In the genomic region with DNA sequence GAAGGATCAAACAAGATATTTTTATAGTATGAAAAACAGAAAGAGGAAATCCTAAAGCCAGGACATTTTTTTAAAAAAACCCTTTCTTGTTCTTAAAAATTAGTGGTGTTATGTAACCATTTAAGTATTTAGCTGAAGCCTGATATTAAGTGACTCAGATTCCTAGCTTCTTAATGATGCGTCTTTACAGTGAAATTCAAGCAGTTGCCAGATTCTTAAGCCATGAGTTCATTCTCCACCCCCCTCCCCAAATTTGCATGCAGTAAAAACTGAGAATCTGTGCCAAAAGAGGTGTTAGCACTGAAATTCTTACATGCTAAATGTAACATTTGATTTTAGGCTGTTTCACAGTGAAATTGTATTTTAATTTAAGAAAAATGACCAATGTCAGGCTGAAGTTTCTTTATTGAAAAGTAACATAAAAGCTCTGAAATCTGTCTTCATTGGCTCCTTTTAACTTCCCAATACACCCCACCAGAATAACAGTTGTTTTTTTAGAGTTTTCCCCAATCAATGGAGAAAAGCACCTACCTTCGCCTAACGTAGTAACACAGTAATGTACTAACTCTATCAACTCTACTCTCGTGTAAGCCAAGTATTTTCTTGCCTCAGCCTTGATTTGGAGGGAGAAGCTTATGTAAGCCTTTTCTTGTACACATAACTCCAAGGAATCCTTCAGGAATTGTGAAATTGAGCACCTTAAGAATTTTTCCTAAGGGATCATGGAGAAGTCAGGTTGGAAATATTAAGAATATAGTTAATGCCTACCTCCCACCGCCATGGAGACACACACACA, we compare ENCODE assay signal across 13 cellular contexts.
DNase-seq lines count a peak whose midpoint lies in the region; ATAC-seq and TF ChIP-seq lines count a peak whose summit lies in the region.
"Had no signal": no experiment of that assay in that cellular context is flagged by ENCODE, and none has a peak within 500 bp of the region (broad histone marks: within the 10 kb centered on the region; RNA-seq: fewer than 3 reads in every experiment).

No MANE protein-coding gene starts in this region.

- no peak overlapping the region for H3K4me3 Mint-ChIP-seq in immature natural killer cell
- H3K4me3 Mint-ChIP-seq in naive thymus-derived CD8-positive, alpha-beta T cell, result no peak overlapping the region
- H3K4me3 Mint-ChIP-seq: activated naive CD8-positive, alpha-beta T cell treated with anti-CD3 and anti-CD28 coated beads, Interleukin-2, amount 10 ng/mL, durations not matched to agents 7 days and 5 days; stimulated activated effector memory CD8-positive, alpha-beta T cell treated with anti-CD3 and anti-CD28 coated beads, Interleukin-12 subunit alpha, Interleukin-12 subunit beta, amount 100 ng/mL, for 72 hours had no signal

- H3K9me3 ChIP-seq in RWPE2 (ENCODE audit: severe bottlenecking) (no peaks in the 10 kb centered on the region), trophoblast cell (ENCODE audit: insufficient read depth, low read depth, low read length) (no peaks in the 10 kb centered on the region)

- H3K27me3 Mint-ChIP-seq in immature natural killer cell (ENCODE audit: low read depth in 3 of 3), result no peaks in the 10 kb centered on the region
- H3K27me3 Mint-ChIP-seq in naive thymus-derived CD8-positive, alpha-beta T cell, result no peaks in the 10 kb centered on the region
- H3K27me3 Mint-ChIP-seq: activated naive CD8-positive, alpha-beta T cell treated with anti-CD3 and anti-CD28 coated beads, Interleukin-2, amount 10 ng/mL, durations not matched to agents 7 days and 5 days had no signal

- H2BK120ac ChIP-seq in trophoblast cell (ENCODE audit: insufficient read depth, low read length, poor library complexity), result no peak overlapping the region

- peak; percentile 88 for ATAC-seq in RWPE2 (ENCODE audit: low read depth)
- ATAC-seq in HG03457 (IDR thresholded peaks at IDR 0.05; ENCODE audit: unreplicated experiment), result no peak
- ATAC-seq in naive thymus-derived CD8-positive, alpha-beta T cell, result no peak
- ATAC-seq: stimulated activated effector memory CD8-positive, alpha-beta T cell treated with anti-CD3 and anti-CD28 coated beads, Interleukin-12 subunit alpha, Interleukin-12 subunit beta, amount 100 ng/mL, for 72 hours had no signal

- peaks cover 2% of the 10 kb centered on the region for H3K79me1 ChIP-seq in trophoblast cell (ENCODE audit: low read length)

- H3K4me2 ChIP-seq in trophoblast cell (ENCODE audit: low read length), result no peak overlapping the region

- H4K12ac ChIP-seq in trophoblast cell (ENCODE audit: low read depth, low read length), result no peak overlapping the region

- peak overlapping the region; percentile 90 for H3K27ac ChIP-seq in RWPE2 (ENCODE audit: poor library complexity, severe bottlenecking)
- peak overlapping the region; percentile 46 for H3K27ac ChIP-seq in trophoblast cell (ENCODE audit: low read depth, low read length)

- POLR2A ChIA-PET in naive thymus-derived CD8-positive, alpha-beta T cell (lab: Charles Lee), result no interaction called here

- no peak overlapping the region for H2AK5ac ChIP-seq in trophoblast cell (ENCODE audit: low read length)

- H2BK12ac ChIP-seq in trophoblast cell (ENCODE audit: low read length), result no peak overlapping the region

- no peak overlapping the region for H4K8ac ChIP-seq in trophoblast cell (ENCODE audit: low read depth, low read length)

- no peak overlapping the region for H3K27ac Mint-ChIP-seq in immature natural killer cell
- no peak overlapping the region for H3K27ac Mint-ChIP-seq in naive thymus-derived CD8-positive, alpha-beta T cell
- H3K27ac Mint-ChIP-seq: activated naive CD8-positive, alpha-beta T cell treated with anti-CD3 and anti-CD28 coated beads, Interleukin-2, amount 10 ng/mL, durations not matched to agents 7 days and 5 days; stimulated activated effector memory CD8-positive, alpha-beta T cell treated with anti-CD3 and anti-CD28 coated beads, Interleukin-12 subunit alpha, Interleukin-12 subunit beta, amount 100 ng/mL, for 72 hours had no signal

- no peak overlapping the region for H3K23ac ChIP-seq in trophoblast cell (ENCODE audit: low read length)

- no peak overlapping the region for H3K18ac ChIP-seq in trophoblast cell (ENCODE audit: low read length)

- no peaks in the 10 kb centered on the region for H3K27me3 ChIP-seq in RWPE2 (ENCODE audit: insufficient read depth, poor library complexity, severe bottlenecking)
- H3K27me3 ChIP-seq in trophoblast cell (ENCODE audit: insufficient read depth, low read length), result no peaks in the 10 kb centered on the region

- no peak overlapping the region for H3K14ac ChIP-seq in trophoblast cell (ENCODE audit: low read length)

- no peak overlapping the region for H3K4ac ChIP-seq in trophoblast cell (ENCODE audit: low read depth, low read length)

- H3K4me1 ChIP-seq in RWPE2 (ENCODE audit: insufficient read depth, poor library complexity, severe bottlenecking) (peaks cover 35% of the 10 kb centered on the region), trophoblast cell (ENCODE audit: control insufficient read depth in 1 of 2, insufficient read depth in 2 of 2, low read length in 2 of 2) (no peaks in the 10 kb centered on the region)

- H4K91ac ChIP-seq in trophoblast cell (ENCODE audit: low read depth, low read length), result no peak overlapping the region

- DNase-seq in GM03348 (ENCODE audit: low spot score) (peak; percentile 82), RWPE2 (ENCODE audit: low spot score) (no peak), fibroblast of the conjunctiva (ENCODE audit: low read depth) (peak; percentile 50), trophoblast cell (peak in 1 of 2 donors; percentile 35), immature natural killer cell (no peak), LoVo (ENCODE audit: low spot score) (no peak)
- DNase-seq in naive thymus-derived CD8-positive, alpha-beta T cell, result no peak
- DNase-seq: activated naive CD8-positive, alpha-beta T cell treated with anti-CD3 and anti-CD28 coated beads, Interleukin-2, amount 10 ng/mL, durations not matched to agents 7 days and 5 days; head of caudate nucleus; NCI-H1048; right cardiac atrium had no signal

- H3K9ac ChIP-seq in trophoblast cell (ENCODE audit: low read length), result no peak overlapping the region

- no peaks in the 10 kb centered on the region for H3K36me3 Mint-ChIP-seq in immature natural killer cell
- peaks cover 0 to 11% (median 6%) of the 10 kb centered on the region in 3 donors for H3K36me3 Mint-ChIP-seq in naive thymus-derived CD8-positive, alpha-beta T cell

- H3K4me3 ChIP-seq in RWPE2 (ENCODE audit: severe bottlenecking) (no peak overlapping the region), trophoblast cell (ENCODE audit: low read depth, low read length) (no peak overlapping the region)

- WGBS in trophoblast cell (ENCODE audit: extremely low coverage, insufficient coverage, insufficient read length), result no CpG with 5 or more reads among the region's 5 CpGs

- no peaks in the 10 kb centered on the region for H3K79me2 ChIP-seq in trophoblast cell (ENCODE audit: control insufficient read depth, insufficient read depth, low read length, poor library complexity)

- H3K36me3 ChIP-seq in RWPE2 (ENCODE audit: low read depth) (no peaks in the 10 kb centered on the region), trophoblast cell (ENCODE audit: control insufficient read depth in 1 of 2, insufficient read depth in 2 of 2, low read length in 2 of 2) (peaks cover 0 to 1% of the 10 kb centered on the region in 2 experiments)

- H2BK5ac ChIP-seq in trophoblast cell (ENCODE audit: low read depth, low read length, poor library complexity), result no peak overlapping the region

- no peak overlapping the region for H2AFZ ChIP-seq in trophoblast cell (ENCODE audit: insufficient read depth, low read length, poor library complexity)

- peaks cover 6 to 10% of the 10 kb centered on the region in 2 donors for H3K4me1 Mint-ChIP-seq in immature natural killer cell
- H3K4me1 Mint-ChIP-seq in naive thymus-derived CD8-positive, alpha-beta T cell, result peaks cover 0 to 3% (median 0%) of the 10 kb centered on the region in 4 donors

- no peak for TF ChIP-seq CTCF in RWPE2 (IDR thresholded peaks at IDR 0.05; ENCODE audit: poor library complexity, severe bottlenecking)

- H3K9me3 Mint-ChIP-seq in immature natural killer cell, result no peaks in the 10 kb centered on the region
- peaks cover 0 to 3% (median 0%) of the 10 kb centered on the region in 9 donors for H3K9me3 Mint-ChIP-seq in naive thymus-derived CD8-positive, alpha-beta T cell
- H3K9me3 Mint-ChIP-seq: activated naive CD8-positive, alpha-beta T cell treated with anti-CD3 and anti-CD28 coated beads, Interleukin-2, amount 10 ng/mL, durations not matched to agents 7 days and 5 days; stimulated activated effector memory CD8-positive, alpha-beta T cell treated with anti-CD3 and anti-CD28 coated beads, Interleukin-12 subunit alpha, Interleukin-12 subunit beta, amount 100 ng/mL, for 72 hours had no signal

Comparison
In these comparisons a context has a peak if more than half of its experiments do, and no peak if none do; other contexts are left out.
1. DNase-seq: peak in GM03348 (single experiment) and fibroblast of the conjunctiva (single experiment); none in RWPE2 (single experiment), immature natural killer cell (0 of 3), naive thymus-derived CD8-positive, alpha-beta T cell (0 of 10) and LoVo (single experiment).